In the genomic region with DNA sequence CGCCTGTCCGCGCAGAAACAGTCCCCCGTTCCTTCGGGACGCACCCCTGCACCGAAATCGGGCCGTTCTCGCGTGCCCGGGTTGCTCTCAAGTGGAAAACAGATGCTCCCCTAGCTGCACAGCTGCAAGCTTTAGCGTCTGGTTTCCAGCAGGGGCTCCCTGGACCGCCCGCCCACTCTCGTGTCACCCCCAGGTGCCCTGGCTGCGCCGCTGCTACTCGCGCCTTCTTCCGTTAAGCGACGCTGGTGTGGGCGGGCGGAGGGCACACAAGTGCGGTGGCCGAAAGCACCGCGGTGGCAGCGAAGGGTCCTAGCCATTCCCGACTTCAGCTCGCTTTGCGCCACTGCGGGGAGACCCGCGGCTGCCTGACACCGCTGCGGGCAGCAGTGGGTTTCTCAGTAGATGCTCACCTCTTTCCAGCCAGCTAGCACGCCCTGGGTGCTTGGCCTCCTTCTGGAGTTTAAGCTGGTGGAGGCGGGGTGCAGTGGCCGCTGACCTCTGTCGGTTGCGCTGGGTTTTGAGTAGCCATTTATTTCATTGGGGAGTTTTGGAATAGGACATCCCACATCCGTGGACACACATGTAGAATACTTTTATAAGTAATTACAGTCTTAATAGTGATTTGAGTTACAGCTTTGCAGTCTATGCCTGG, we compare ENCODE assay signal across 8 cellular contexts. TPM values are rescaled to one million over a fixed set of nuclear protein-coding genes. Genes with fewer than 3 reads are reported as not detected.
DNase-seq lines count a peak whose midpoint lies in the region; ATAC-seq and TF ChIP-seq lines count a peak whose summit lies in the region.

No MANE protein-coding gene starts in this region.

- peak; percentile 43; the same call in 1 of the 2 replicates for TF ChIP-seq POLR2A in Raji (IDR thresholded peaks at IDR 0.05; ENCODE audit: insufficient read depth, low read depth, low read length)

- H3K27me3 ChIP-seq in upper lobe of right lung: no peaks in the 10 kb centered on the region

- TF ChIP-seq CTCF in GM20000 (IDR thresholded peaks at IDR 0.05; ENCODE audit: extremely low read depth, missing control alignments) (no peak), upper lobe of right lung (IDR thresholded peaks at IDR 0.05) (no peak)

- DNase-seq in DMS114 treated with DMSO at 0.1 percent for 48 hours (lab: John Stamatoyannopoulos, UW; ENCODE audit: unreplicated experiment): peak; percentile 6
- DNase-seq in GM20000 (ENCODE audit: low spot score): peak; percentile 65
- peak; percentile 34 for DNase-seq in HT-29 (ENCODE audit: low spot score)
- DNase-seq in activated naive CD4-positive, alpha-beta T cell treated with Interleukin-2 at 50 U/mL for 16 hours: peak; percentile 70
- DNase-seq in Right ventricle myocardium superior: peak; percentile 72
- peak; percentile 90 for DNase-seq in posterior vena cava (ENCODE audit: low spot score)
- DNase-seq in upper lobe of right lung: peak; percentile 88

- no peaks in the 10 kb centered on the region for H3K9me3 ChIP-seq in upper lobe of right lung

- H3K36me3 ChIP-seq in upper lobe of right lung: no peaks in the 10 kb centered on the region

- H3K4me1 ChIP-seq in upper lobe of right lung: peaks cover 35% of the 10 kb centered on the region

- H3K27ac ChIP-seq in upper lobe of right lung: peak overlapping the region; percentile 100

- peak; percentile 49 for ATAC-seq in Right ventricle myocardium superior (ENCODE audit: poor library complexity)
- ATAC-seq in upper lobe of right lung: peak; percentile 64

- intact Hi-C loops in Right ventricle myocardium superior (cut with DNase I) (no loop called here), posterior vena cava (cut with DNase I) (loop anchor here in 1 of 2 donors (5.0 kb wide), 1 partner anchor 101 kb away; a partner anchor contains a TSS), upper lobe of right lung (cut with DNase I) (no loop called here)

- peak overlapping the region; percentile 73 for H3K4me3 ChIP-seq in upper lobe of right lung

RNA-seq across cellular contexts. Expression of a gene that starts 0.8 kb away (rescaled TPM):
- total RNA-seq in HT-29 (2014; rRNA removed; shearing (Covaris generic)): 8.4 and 10.1 TPM in 2 replicates
- total RNA-seq in Right ventricle myocardium superior (9.6 TPM), posterior vena cava (10 to 100 TPM; 13.4 to 14.1 TPM), upper lobe of right lung (18.4 TPM)

Comparison
In these comparisons a context has a peak if more than half of its experiments do, and no peak if none do; other contexts are left out.
1. Peak in every context shown above with its lines: DNase-seq, ATAC-seq, H3K4me3 ChIP-seq and H3K27ac ChIP-seq.
2. DNase-seq: peak in every context shown above with its lines; median percentile 90 in posterior vena cava; 88 in upper lobe of right lung; 72 in Right ventricle myocardium superior; 70 in activated naive CD4-positive, alpha-beta T cell treated with Interleukin-2 at 50 U/mL for 16 hours; 65 in GM20000; 34 in HT-29; 6 in DMS114 treated with DMSO at 0.1 percent for 48 hours.